3 cellular contexts compared by ENCODE assay signal in genomic region chr4:16016536-16016935, GRCh38. TPM values are rescaled to one million over a fixed set of nuclear protein-coding genes. Genes with fewer than 3 reads are reported as not detected.
"Had no signal": no experiment of that assay in that cellular context is flagged by ENCODE, and none has a peak within 500 bp of the region (broad histone marks: within the 10 kb centered on the region; RNA-seq: fewer than 3 reads in every experiment).

No MANE protein-coding gene starts in this region.

- DNase-seq: GDM1, GF-D8 had no signal

- H3K4me3 ChIP-seq: GM12878 had no signal

- ATAC-seq: GM12878 had no signal

RNA-seq across cellular contexts. Expression of gene FGFBP2, which starts 53.6 kb away (rescaled TPM):
- total RNA-seq: GM12878 had no signal
